In the genomic region with DNA sequence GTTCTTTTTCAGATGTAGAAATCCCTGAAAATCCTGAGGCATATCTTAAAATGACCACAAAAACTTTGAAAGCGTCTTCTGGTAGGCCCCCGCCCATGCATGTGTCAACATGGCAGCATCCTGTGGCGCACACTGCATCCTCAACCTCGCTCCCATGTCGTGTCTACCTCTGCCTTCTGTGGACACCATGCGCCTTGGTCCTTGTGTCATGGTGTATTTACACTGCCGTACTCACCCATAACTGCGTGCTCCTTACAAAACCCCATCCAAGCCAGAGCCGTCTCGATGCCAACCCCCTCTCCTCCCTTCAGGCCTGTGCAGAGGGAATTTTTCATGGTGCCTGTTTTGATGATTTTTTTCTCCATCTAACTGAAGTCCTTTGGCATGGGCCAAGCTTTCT, we compare ENCODE assay signal across 21 cellular contexts.
DNase-seq lines count a peak whose midpoint lies in the region; ATAC-seq and TF ChIP-seq lines count a peak whose summit lies in the region.
"Had no signal": no experiment of that assay in that cellular context is flagged by ENCODE, and none has a peak within 500 bp of the region (broad histone marks: within the 10 kb centered on the region; RNA-seq: fewer than 3 reads in every experiment).

No MANE protein-coding gene starts in this region.

- intact Hi-C loops in Calu3 (cut with micrococcal nuclease; ENCODE audit: unreplicated experiment): no loop called here

- no peak for DNase-seq in activated T-cell treated with anti-CD3 and anti-CD28 coated beads, Interleukin-2, amount 50 U/mL, for 24 hours
- no peak for DNase-seq in activated T-cell treated with anti-CD3 and anti-CD28 coated beads, Interleukin-2, amount 50 U/mL, for 72 hours
- DNase-seq in Calu3 (no peak), left lobe of liver (ENCODE audit: low spot score) (peak; percentile 18), nucleus accumbens (lab: John Stamatoyannopoulos, UW) (no peak), substantia nigra (lab: John Stamatoyannopoulos, UW) (no peak)
- no peak for DNase-seq in stimulated activated effector memory CD8-positive, alpha-beta T cell treated with anti-CD3 and anti-CD28 coated beads, Interleukin-12 subunit alpha, Interleukin-12 subunit beta, amount 100 ng/mL, for 72 hours (ENCODE audit: low spot score in 2 of 2)
- DNase-seq: AML-193, GDM1, H7, HFFc6, NCI-H1048, NCI-H1436, NCI-H1930, NCI-H226, NCI-H524, NCI-H82, SIG-M5 had no signal

- peaks cover 98% of the 10 kb centered on the region for H3K36me3 Mint-ChIP-seq in activated T-cell treated with anti-CD3 and anti-CD28 coated beads, Interleukin-2, amount 50 U/mL, for 24 hours (ENCODE audit: low read depth)
- H3K36me3 Mint-ChIP-seq in activated T-cell treated with anti-CD3 and anti-CD28 coated beads, Interleukin-2, amount 50 U/mL, for 72 hours (ENCODE audit: insufficient read depth in 2 of 2): peaks cover 2% of the 10 kb centered on the region in 2 donors
- peaks cover 38% of the 10 kb centered on the region for H3K36me3 Mint-ChIP-seq in Calu3 (ENCODE audit: insufficient read depth, unreplicated experiment)
- H3K36me3 Mint-ChIP-seq in stimulated activated effector memory CD8-positive, alpha-beta T cell treated with anti-CD3 and anti-CD28 coated beads, Interleukin-12 subunit alpha, Interleukin-12 subunit beta, amount 100 ng/mL, for 72 hours: peaks cover 97% of the 10 kb centered on the region
- H3K36me3 Mint-ChIP-seq: CD14-positive monocyte had no signal

- peaks cover 2% of the 10 kb centered on the region for H3K4me1 Mint-ChIP-seq in activated T-cell treated with anti-CD3 and anti-CD28 coated beads, Interleukin-2, amount 50 U/mL, for 24 hours (ENCODE audit: low read depth)
- no peaks in the 10 kb centered on the region for H3K4me1 Mint-ChIP-seq in activated T-cell treated with anti-CD3 and anti-CD28 coated beads, Interleukin-2, amount 50 U/mL, for 72 hours (ENCODE audit: low read depth)
- no peaks in the 10 kb centered on the region for H3K4me1 Mint-ChIP-seq in Calu3 (ENCODE audit: low read depth, unreplicated experiment)
- H3K4me1 Mint-ChIP-seq in stimulated activated effector memory CD8-positive, alpha-beta T cell treated with anti-CD3 and anti-CD28 coated beads, Interleukin-12 subunit alpha, Interleukin-12 subunit beta, amount 100 ng/mL, for 72 hours: peaks cover 6% of the 10 kb centered on the region

- H3K27me3 Mint-ChIP-seq in activated T-cell treated with anti-CD3 and anti-CD28 coated beads, Interleukin-2, amount 50 U/mL, for 24 hours: no peaks in the 10 kb centered on the region
- no peaks in the 10 kb centered on the region for H3K27me3 Mint-ChIP-seq in activated T-cell treated with anti-CD3 and anti-CD28 coated beads, Interleukin-2, amount 50 U/mL, for 72 hours (ENCODE audit: low read depth)
- H3K27me3 Mint-ChIP-seq in Calu3 (ENCODE audit: unreplicated experiment): no peaks in the 10 kb centered on the region

- H3K9me3 Mint-ChIP-seq in activated T-cell treated with anti-CD3 and anti-CD28 coated beads, Interleukin-2, amount 50 U/mL, for 24 hours: no peaks in the 10 kb centered on the region
- no peaks in the 10 kb centered on the region for H3K9me3 Mint-ChIP-seq in activated T-cell treated with anti-CD3 and anti-CD28 coated beads, Interleukin-2, amount 50 U/mL, for 72 hours
- H3K9me3 Mint-ChIP-seq in Calu3 (ENCODE audit: low read depth, unreplicated experiment): no peaks in the 10 kb centered on the region
- no peaks in the 10 kb centered on the region for H3K9me3 Mint-ChIP-seq in stimulated activated effector memory CD8-positive, alpha-beta T cell treated with anti-CD3 and anti-CD28 coated beads, Interleukin-12 subunit alpha, Interleukin-12 subunit beta, amount 100 ng/mL, for 72 hours
- H3K9me3 Mint-ChIP-seq: CD14-positive monocyte, HFFc6 had no signal

- no TSS peak for BruUV-seq in Calu3 (replicated peaks; lab: Mats Ljungman, UMichigan)

- H3K4me3 Mint-ChIP-seq in activated T-cell treated with anti-CD3 and anti-CD28 coated beads, Interleukin-2, amount 50 U/mL, for 24 hours: no peak overlapping the region
- no peak overlapping the region for H3K4me3 Mint-ChIP-seq in activated T-cell treated with anti-CD3 and anti-CD28 coated beads, Interleukin-2, amount 50 U/mL, for 72 hours
- no peak overlapping the region for H3K4me3 Mint-ChIP-seq in Calu3 (ENCODE audit: low read depth, unreplicated experiment)
- no peak overlapping the region for H3K4me3 Mint-ChIP-seq in stimulated activated effector memory CD8-positive, alpha-beta T cell treated with anti-CD3 and anti-CD28 coated beads, Interleukin-12 subunit alpha, Interleukin-12 subunit beta, amount 100 ng/mL, for 72 hours
- H3K4me3 Mint-ChIP-seq: CD14-positive monocyte, HFFc6 had no signal

- no peak overlapping the region for H3K27ac ChIP-seq in substantia nigra (ENCODE audit: low read depth, low read length, poor library complexity, severe bottlenecking)
- H3K27ac ChIP-seq: 22Rv1 had no signal

- CTCF ChIA-PET in Calu3 (lab: Charles Lee): no interaction called here

- ATAC-seq in activated T-cell treated with anti-CD3 and anti-CD28 coated beads, Interleukin-2, amount 50 U/mL, for 72 hours (replicated peaks in 1 of 2): no peak
- ATAC-seq in left lobe of liver (no peak), GM18870 (IDR thresholded peaks at IDR 0.05; ENCODE audit: unreplicated experiment) (no peak)
- ATAC-seq in stimulated activated effector memory CD8-positive, alpha-beta T cell treated with anti-CD3 and anti-CD28 coated beads, Interleukin-12 subunit alpha, Interleukin-12 subunit beta, amount 100 ng/mL, for 72 hours: no peak

- H3K27ac Mint-ChIP-seq in activated T-cell treated with anti-CD3 and anti-CD28 coated beads, Interleukin-2, amount 50 U/mL, for 24 hours: peak overlapping the region; percentile 47
- no peak overlapping the region for H3K27ac Mint-ChIP-seq in activated T-cell treated with anti-CD3 and anti-CD28 coated beads, Interleukin-2, amount 50 U/mL, for 72 hours
- peak overlapping the region; percentile 26 for H3K27ac Mint-ChIP-seq in Calu3 (ENCODE audit: unreplicated experiment)
- peak overlapping the region; percentile 14 for H3K27ac Mint-ChIP-seq in stimulated activated effector memory CD8-positive, alpha-beta T cell treated with anti-CD3 and anti-CD28 coated beads, Interleukin-12 subunit alpha, Interleukin-12 subunit beta, amount 100 ng/mL, for 72 hours
- H3K27ac Mint-ChIP-seq: CD14-positive monocyte, HFFc6 had no signal

- TF ChIP-seq CTCF in Calu3 (IDR thresholded peaks at IDR 0.05; ENCODE audit: unreplicated experiment): no peak
